Comparison of ENCODE assay signal across 1 cellular context in genomic region chr10:119314061-119314460, GRCh38.
TF ChIP-seq lines count a peak whose summit lies in the region.

No MANE protein-coding gene starts in this region.

TF ChIP-seq in IMR-90, 13 proteins besides CTCF, POLR2A, EP300 and RAD21:
- TF ChIP-seq MAZ (IDR thresholded peaks at IDR 0.05; ENCODE audit: borderline replicate concordance, low read depth, low read length) (no peak), USF2 (IDR thresholded peaks at IDR 0.05; ENCODE audit: low read depth, low read length) (no peak), CHD1 (IDR thresholded peaks at IDR 0.05; ENCODE audit: low read depth, low read length) (no peak), ELK1 (IDR thresholded peaks at IDR 0.05; ENCODE audit: borderline replicate concordance, low read depth, low read length) (no peak), SMC3 (IDR thresholded peaks at IDR 0.05; ENCODE audit: low read depth, low read length) (no peak), BHLHE40 (IDR thresholded peaks at IDR 0.05; ENCODE audit: low read depth, low read length) (no peak), RFX5 (IDR thresholded peaks at IDR 0.05; ENCODE audit: low read depth, low read length) (no peak)
